16 cellular contexts compared by ENCODE assay signal in genomic region chr19:5026706-5027273, GRCh38. TPM values are rescaled to one million over a fixed set of nuclear protein-coding genes. Genes with fewer than 3 reads are reported as not detected.
DNase-seq lines count a peak whose midpoint lies in the region; ATAC-seq and TF ChIP-seq lines count a peak whose summit lies in the region.
"Had no signal": no experiment of that assay in that cellular context is flagged by ENCODE, and none has a peak within 500 bp of the region (broad histone marks: within the 10 kb centered on the region; RNA-seq: fewer than 3 reads in every experiment).

No MANE protein-coding gene starts in this region.

- TF ChIP-seq CTCF in RWPE1 (conservative IDR thresholded peaks at IDR 0.05; ENCODE audit: low read depth) (no peak), fibroblast of mammary gland (conservative IDR thresholded peaks at IDR 0.05; ENCODE audit: control insufficient read depth, insufficient read depth, low read depth, low read length) (peak; percentile 12), retinal pigment epithelial cell (conservative IDR thresholded peaks at IDR 0.05; ENCODE audit: low read depth, low read length) (peak; percentile 40)

- peak overlapping the region; percentile 49 for H3K27ac ChIP-seq in RWPE1
- H3K27ac ChIP-seq: left ventricle myocardium inferior, pancreas had no signal

- DNase-seq in H7, result peak; percentile 84
- DNase-seq in RWPE1 (ENCODE audit: low spot score), result no peak
- DNase-seq in fibroblast of mammary gland (ENCODE audit: low read depth), result no peak
- no peak for DNase-seq in retinal pigment epithelial cell (ENCODE audit: low read depth)
- DNase-seq in MG63, result no peak
- DNase-seq in NCI-H82 treated with DMSO at 0.1 percent for 48 hours (lab: John Stamatoyannopoulos, UW; ENCODE audit: unreplicated experiment), result no peak
- DNase-seq: activated CD4-positive, alpha-beta T cell treated with anti-CD3 and anti-CD28 coated beads, Interleukin-2, amount 50 U/mL, for 48 hours; activated T-cell treated with anti-CD3 and anti-CD28 coated beads, Interleukin-2, amount 50 U/mL, for 1 hour; EL; left ventricle myocardium inferior; NCI-H1694 treated with DMSO at 0.1 percent for 48 hours; NCI-H510A treated with DMSO at 0.1 percent for 48 hours; pancreas had no signal

- CTCF ChIA-PET in RWPE1 (lab: Yijun Ruan, JAX), result interaction anchor here (0.6 kb wide), 1 partner anchor 22 kb away, joined by 4 read pairs; no protein-coding TSS in a partner anchor

- H3K36me3 ChIP-seq in H7 (replicated peaks; ENCODE audit: control insufficient read depth, insufficient read depth, low read length), result no peaks in the 10 kb centered on the region
- no peaks in the 10 kb centered on the region for H3K36me3 ChIP-seq in MG63
- H3K36me3 ChIP-seq: left ventricle myocardium inferior, pancreas, tibial nerve had no signal

- H3K4me3 ChIP-seq in H7 (ENCODE audit: insufficient read depth, low read depth, low read length) (no peak overlapping the region), fibroblast of mammary gland (ENCODE audit: control insufficient read depth, low read depth, low read length) (no peak overlapping the region), retinal pigment epithelial cell (ENCODE audit: low read length) (no peak overlapping the region), MG63 (no peak overlapping the region)
- H3K4me3 ChIP-seq: left ventricle myocardium inferior, pancreas, tibial nerve had no signal

- POLR2A ChIA-PET in RWPE1 (lab: Yijun Ruan, JAX; ENCODE audit: low non-redundant PET), result no interaction called here

- ATAC-seq in HG02981 (IDR thresholded peaks at IDR 0.05; ENCODE audit: unreplicated experiment), result no peak
- ATAC-seq: pancreas; stimulated activated memory B cell treated with anti-CD40 and anti-IgM and Interleukin-4, amounts not matched to agents 10 μg/mL and 1 μg/mL and 100 μg/mL, for 72 hours had no signal

- H3K27me3 ChIP-seq in H7 (ENCODE audit: control insufficient read depth, insufficient read depth, low read length) (no peaks in the 10 kb centered on the region), MG63 (no peaks in the 10 kb centered on the region)
- H3K27me3 ChIP-seq: pancreas, tibial nerve had no signal

- H3K9me3 ChIP-seq in MG63, result no peaks in the 10 kb centered on the region
- H3K9me3 ChIP-seq: left ventricle myocardium inferior, pancreas, tibial nerve had no signal

RNA-seq across cellular contexts. Expression of gene KDM4B, which starts 57.9 kb away (rescaled TPM):
- total RNA-seq in H7 (2014; rRNA removed; shearing (Covaris generic)), result 12.0 and 18.5 TPM in 2 replicates
- total RNA-seq in MG63 (2014; rRNA removed; shearing (Covaris generic); ENCODE audit: low replicate concordance), result 10.3 and 23.5 TPM in 2 replicates
